8 cellular contexts compared by ENCODE assay signal in genomic region chr14:91372680-91373495, GRCh38. TPM values are rescaled to one million over a fixed set of nuclear protein-coding genes. Genes with fewer than 3 reads are reported as not detected.
DNase-seq lines count a peak whose midpoint lies in the region; ATAC-seq and TF ChIP-seq lines count a peak whose summit lies in the region.

No MANE protein-coding gene starts in this region.

- H3F3A ChIP-seq in DOHH2 (ENCODE audit: control insufficient read depth, insufficient read depth) = peaks cover 25% of the 10 kb centered on the region

- H3K27me3 Mint-ChIP-seq in activated T-cell treated with anti-CD3 and anti-CD28 coated beads, Interleukin-2, amount 50 U/mL, for 24 hours = no peaks in the 10 kb centered on the region
- H3K27me3 Mint-ChIP-seq in progenitor cell of endocrine pancreas = no peaks in the 10 kb centered on the region

- H3K9me2 ChIP-seq in DOHH2 (replicated peaks; ENCODE audit: control insufficient read depth, low read length) = no peaks in the 10 kb centered on the region

- no peaks in the 10 kb centered on the region for H3K9me3 ChIP-seq in DOHH2 (ENCODE audit: control insufficient read depth, insufficient read depth, low read length)

- no peaks in the 10 kb centered on the region for H3K27me3 ChIP-seq in DOHH2 (ENCODE audit: control insufficient read depth, low read length)
- no peaks in the 10 kb centered on the region for H3K27me3 ChIP-seq in H7 (ENCODE audit: control insufficient read depth, insufficient read depth, low read length)

- H3K27ac Mint-ChIP-seq in activated T-cell treated with anti-CD3 and anti-CD28 coated beads, Interleukin-2, amount 50 U/mL, for 24 hours = peak overlapping the region; percentile 92
- H3K27ac Mint-ChIP-seq in stimulated activated effector memory CD8-positive, alpha-beta T cell treated with anti-CD3 and anti-CD28 coated beads, Interleukin-12 subunit alpha, Interleukin-12 subunit beta, amount 100 ng/mL, for 72 hours = peak overlapping the region; percentile 93
- H3K27ac Mint-ChIP-seq in progenitor cell of endocrine pancreas = no peak overlapping the region

- H3K4me3 ChIP-seq in DOHH2 (ENCODE audit: low read length) = peak overlapping the region; percentile 66
- H3K4me3 ChIP-seq in H7 (ENCODE audit: insufficient read depth, low read depth, low read length) = no peak overlapping the region

- peaks cover 99% of the 10 kb centered on the region for H3K4me1 ChIP-seq in DOHH2 (ENCODE audit: control insufficient read depth, low read length)

- peak; percentile 34 for ATAC-seq in GM21528 (IDR thresholded peaks at IDR 0.05; ENCODE audit: low FRiP score, unreplicated experiment)
- peak; percentile 55 for ATAC-seq in stimulated activated effector memory CD8-positive, alpha-beta T cell treated with anti-CD3 and anti-CD28 coated beads, Interleukin-12 subunit alpha, Interleukin-12 subunit beta, amount 100 ng/mL, for 72 hours

- peaks cover 39% of the 10 kb centered on the region for H4K20me1 ChIP-seq in DOHH2 (ENCODE audit: control insufficient read depth, insufficient read depth, low read depth, low read length)

- peaks cover 100% of the 10 kb centered on the region for H3K79me2 ChIP-seq in DOHH2 (ENCODE audit: control insufficient read depth, low read length)

- peak overlapping the region; percentile 71 for H3K4me3 Mint-ChIP-seq in activated T-cell treated with anti-CD3 and anti-CD28 coated beads, Interleukin-2, amount 50 U/mL, for 24 hours
- H3K4me3 Mint-ChIP-seq in stimulated activated effector memory CD8-positive, alpha-beta T cell treated with anti-CD3 and anti-CD28 coated beads, Interleukin-12 subunit alpha, Interleukin-12 subunit beta, amount 100 ng/mL, for 72 hours = peak overlapping the region; percentile 68
- no peak overlapping the region for H3K4me3 Mint-ChIP-seq in progenitor cell of endocrine pancreas (ENCODE audit: low read depth)

- H3K4me1 Mint-ChIP-seq in activated T-cell treated with anti-CD3 and anti-CD28 coated beads, Interleukin-2, amount 50 U/mL, for 24 hours (ENCODE audit: low read depth) = peaks cover 99% of the 10 kb centered on the region
- peaks cover 100% of the 10 kb centered on the region for H3K4me1 Mint-ChIP-seq in stimulated activated effector memory CD8-positive, alpha-beta T cell treated with anti-CD3 and anti-CD28 coated beads, Interleukin-12 subunit alpha, Interleukin-12 subunit beta, amount 100 ng/mL, for 72 hours
- peaks cover 64% of the 10 kb centered on the region for H3K4me1 Mint-ChIP-seq in progenitor cell of endocrine pancreas (ENCODE audit: low read depth)

- DNase-seq in M059J (ENCODE audit: low read depth) (peak; percentile 42), H7 (no peak), progenitor cell of endocrine pancreas (ENCODE audit: low spot score, unreplicated experiment) (no peak), LoVo (ENCODE audit: low spot score) (no peak)
- peak; percentile 60 for DNase-seq in activated T-cell treated with anti-CD3 and anti-CD28 coated beads, Interleukin-2, amount 50 U/mL, for 24 hours
- peak in 1 of 2 donors; percentile 76 for DNase-seq in stimulated activated effector memory CD8-positive, alpha-beta T cell treated with anti-CD3 and anti-CD28 coated beads, Interleukin-12 subunit alpha, Interleukin-12 subunit beta, amount 100 ng/mL, for 72 hours (ENCODE audit: low spot score in 2 of 2)

- peak overlapping the region; percentile 87 for H3K27ac ChIP-seq in DOHH2 (ENCODE audit: low read depth, low read length)

- TF ChIP-seq CTCF in DOHH2 (IDR thresholded peaks at IDR 0.05; ENCODE audit: low read depth, low read length, poor library complexity, severe bottlenecking) (peak; percentile 13), progenitor cell of endocrine pancreas (IDR thresholded peaks at IDR 0.05; ENCODE audit: unreplicated experiment) (no peak)

- no peaks in the 10 kb centered on the region for H3K9me3 Mint-ChIP-seq in activated T-cell treated with anti-CD3 and anti-CD28 coated beads, Interleukin-2, amount 50 U/mL, for 24 hours
- no peaks in the 10 kb centered on the region for H3K9me3 Mint-ChIP-seq in stimulated activated effector memory CD8-positive, alpha-beta T cell treated with anti-CD3 and anti-CD28 coated beads, Interleukin-12 subunit alpha, Interleukin-12 subunit beta, amount 100 ng/mL, for 72 hours
- no peaks in the 10 kb centered on the region for H3K9me3 Mint-ChIP-seq in progenitor cell of endocrine pancreas (ENCODE audit: low read depth)

- peaks cover 38% of the 10 kb centered on the region for H3K36me3 Mint-ChIP-seq in activated T-cell treated with anti-CD3 and anti-CD28 coated beads, Interleukin-2, amount 50 U/mL, for 24 hours (ENCODE audit: low read depth)
- H3K36me3 Mint-ChIP-seq in stimulated activated effector memory CD8-positive, alpha-beta T cell treated with anti-CD3 and anti-CD28 coated beads, Interleukin-12 subunit alpha, Interleukin-12 subunit beta, amount 100 ng/mL, for 72 hours = peaks cover 82% of the 10 kb centered on the region
- peaks cover 3% of the 10 kb centered on the region for H3K36me3 Mint-ChIP-seq in progenitor cell of endocrine pancreas (ENCODE audit: insufficient read depth)

- peak overlapping the region; percentile 91 for H3K4me2 ChIP-seq in DOHH2 (ENCODE audit: low read length)

- peaks cover 80% of the 10 kb centered on the region for H3K36me3 ChIP-seq in DOHH2 (ENCODE audit: control insufficient read depth, low read length)
- no peaks in the 10 kb centered on the region for H3K36me3 ChIP-seq in H7 (replicated peaks; ENCODE audit: control insufficient read depth, insufficient read depth, low read length)

RNA-seq across cellular contexts. Expression of gene CCDC88C, which starts 44.7 kb away (rescaled TPM):
- 1.4 and 1.6 TPM in 2 replicates for total RNA-seq in M059J (2014; rRNA removed; shearing (Covaris generic))
- 25.2 and 34.0 TPM in 2 replicates for total RNA-seq in H7 (2014; rRNA removed; shearing (Covaris generic))
- 78.1 and 85.5 TPM in 2 replicates for total RNA-seq in progenitor cell of endocrine pancreas

Comparison
In these comparisons a context has a peak if more than half of its experiments do, and no peak if none do; other contexts are left out.
1. DNase-seq: peak in M059J (single experiment) and activated T-cell treated with anti-CD3 and anti-CD28 coated beads, Interleukin-2, amount 50 U/mL, for 24 hours (single experiment); none in H7 (single experiment), progenitor cell of endocrine pancreas (single experiment) and LoVo (single experiment).
2. RNA of gene CCDC88C, which starts 44.7 kb away (total RNA-seq): 78.1 to 85.5 TPM in progenitor cell of endocrine pancreas and 25.2 to 34.0 TPM in H7; 1.4 to 1.6 TPM in M059J; every median in the first group is over 10 times any median in the second.